In the genomic region with DNA sequence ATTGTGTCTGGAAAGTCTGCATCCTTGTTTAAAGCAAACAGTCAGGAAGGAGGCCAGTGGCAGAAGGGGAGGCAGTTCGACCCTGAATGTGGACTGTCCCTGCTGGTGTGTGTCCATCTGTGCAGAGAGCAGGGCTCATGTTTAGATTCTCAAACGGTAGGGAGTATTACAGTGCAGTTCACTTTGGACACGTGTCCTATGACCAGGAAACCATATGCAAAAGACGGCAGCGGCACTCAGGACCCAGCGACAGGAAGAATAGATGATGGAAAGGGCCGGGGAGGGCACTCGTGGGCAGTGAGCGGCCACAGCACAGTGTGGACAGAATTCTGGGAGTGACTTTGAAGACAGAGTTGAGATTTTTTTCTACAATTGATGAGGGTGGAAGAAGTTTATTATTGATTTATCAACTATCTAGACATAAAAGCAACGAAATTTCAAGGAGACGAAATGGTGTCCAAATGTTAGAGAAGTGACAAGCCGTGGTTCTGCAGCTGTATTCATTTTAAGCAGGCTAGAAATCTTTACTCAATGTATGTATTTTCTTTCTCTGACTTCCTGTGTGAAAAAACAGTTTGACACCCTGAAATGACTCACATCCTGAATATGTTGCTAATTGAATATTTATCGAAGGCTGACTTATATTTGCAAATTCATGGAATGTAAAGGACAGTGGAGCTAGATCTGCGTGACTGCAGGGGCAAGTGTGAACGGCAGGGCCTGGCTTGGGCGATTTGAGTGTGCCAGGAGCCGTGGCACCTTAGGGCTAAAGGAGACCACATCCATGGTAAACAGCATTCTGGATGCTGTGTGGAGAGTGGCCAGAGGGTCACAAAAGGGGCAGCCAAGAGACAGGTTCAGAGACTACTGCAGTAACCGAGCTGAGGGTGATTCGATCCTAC, we compare ENCODE assay signal across 9 cellular contexts.
DNase-seq lines count a peak whose midpoint lies in the region; ATAC-seq, FAIRE-seq and TF ChIP-seq lines count a peak whose summit lies in the region.
"Had no signal": no experiment of that assay in that cellular context is flagged by ENCODE, and none has a peak within 500 bp of the region (broad histone marks: within the 10 kb centered on the region; RNA-seq: fewer than 3 reads in every experiment).

No MANE protein-coding gene starts in this region.

- 58 to 68% methylated on average over 12 to 19 of the region's 19 CpGs for WGBS in gastroesophageal sphincter (ENCODE audit: low coverage in 1 of 2), 2 donors
- 62 to 81% (median 64%) methylated on average over 19 of the region's 19 CpGs for WGBS in small intestine, 3 donors
- 63 to 65% methylated on average over 19 of the region's 19 CpGs for WGBS in tibial nerve, 2 donors

- H3K27ac ChIP-seq in gastroesophageal sphincter (no peak overlapping the region), small intestine (ENCODE audit: low read depth in 1 of 2, low read length in 1 of 2) (peak overlapping the region in 1 of 2 donors; percentile 77), tibial nerve (peak overlapping the region in 2 of 4 donors; percentile 11 to 47)

- TF ChIP-seq EP300 in gastroesophageal sphincter (IDR thresholded peaks at IDR 0.05): no peak
- no peak for TF ChIP-seq EP300 in tibial nerve (IDR thresholded peaks at IDR 0.05)

- H3K27me3 ChIP-seq in gastroesophageal sphincter: no peaks in the 10 kb centered on the region
- H3K27me3 ChIP-seq in small intestine (ENCODE audit: control insufficient read depth in 2 of 2, insufficient read depth in 2 of 2, low read length in 2 of 2): no peaks in the 10 kb centered on the region
- H3K27me3 ChIP-seq in tibial nerve: no peaks in the 10 kb centered on the region
- H3K27me3 ChIP-seq: heart right ventricle had no signal

- in situ Hi-C loops in Caki2 (cut with HindIII; ENCODE audit: low pct_unique_long_range_greater_than_20kb, low sequenced_read_pairs): no loop called here

- ATAC-seq in HG03097 (IDR thresholded peaks at IDR 0.05; ENCODE audit: low FRiP score, unreplicated experiment): peak; percentile 73
- ATAC-seq in gastroesophageal sphincter: peak; percentile 31

- no peak for TF ChIP-seq CTCF in gastroesophageal sphincter (IDR thresholded peaks at IDR 0.05)
- no peak for TF ChIP-seq CTCF in tibial nerve (IDR thresholded peaks at IDR 0.05)

- H3K4me1 ChIP-seq in gastroesophageal sphincter: no peaks in the 10 kb centered on the region
- no peaks in the 10 kb centered on the region for H3K4me1 ChIP-seq in small intestine (ENCODE audit: control insufficient read depth in 2 of 2, insufficient read depth in 1 of 2, low read depth in 1 of 2, low read length in 1 of 2)
- peaks cover 0 to 9% (median 5%) of the 10 kb centered on the region in 4 donors for H3K4me1 ChIP-seq in tibial nerve

- no peaks in the 10 kb centered on the region for H3K36me3 ChIP-seq in gastroesophageal sphincter
- no peaks in the 10 kb centered on the region for H3K36me3 ChIP-seq in small intestine (ENCODE audit: control insufficient read depth in 2 of 2, insufficient read depth in 2 of 2, low read length in 2 of 2)
- H3K36me3 ChIP-seq in tibial nerve: no peaks in the 10 kb centered on the region
- H3K36me3 ChIP-seq: heart right ventricle had no signal

- TF ChIP-seq POLR2A in GM19099 (IDR thresholded peaks at IDR 0.05; ENCODE audit: extremely low read depth, insufficient read length, low read depth) (peak; percentile 67), gastroesophageal sphincter (IDR thresholded peaks at IDR 0.05) (no peak), tibial nerve (IDR thresholded peaks at IDR 0.05) (no peak)

- DNase-seq in Caki2 (ENCODE audit: low read depth) (peak; percentile 6), SW 1271 (lab: John Stamatoyannopoulos, UW) (peak; percentile 25 to 78), small intestine (no peak), LoVo (ENCODE audit: low spot score) (no peak), tibial nerve (ENCODE audit: low spot score in 2 of 2) (no peak)
- DNase-seq: heart right ventricle had no signal

- no peaks in the 10 kb centered on the region for H3K9me3 ChIP-seq in gastroesophageal sphincter
- H3K9me3 ChIP-seq in small intestine (ENCODE audit: control insufficient read depth, low read depth): no peaks in the 10 kb centered on the region
- H3K9me3 ChIP-seq in tibial nerve: no peaks in the 10 kb centered on the region
- H3K9me3 ChIP-seq: heart right ventricle had no signal

- no peak overlapping the region for H3K4me3 ChIP-seq in gastroesophageal sphincter
- no peak overlapping the region for H3K4me3 ChIP-seq in small intestine (ENCODE audit: low read depth in 1 of 2, low read length in 2 of 2)
- peak overlapping the region in 1 of 4 donors; percentile 13 for H3K4me3 ChIP-seq in tibial nerve

- FAIRE-seq in small intestine (lab: Jason Lieb, UNC): no peak

Comparison
In these comparisons a context has a peak if more than half of its experiments do, and no peak if none do; other contexts are left out.
1. DNase-seq: peak in Caki2 (single experiment) and SW 1271 (2 of 2); none in small intestine (single experiment), LoVo (single experiment) and tibial nerve (0 of 2).